Comparison of ENCODE assay signal across 2 cellular contexts in the genomic region with DNA sequence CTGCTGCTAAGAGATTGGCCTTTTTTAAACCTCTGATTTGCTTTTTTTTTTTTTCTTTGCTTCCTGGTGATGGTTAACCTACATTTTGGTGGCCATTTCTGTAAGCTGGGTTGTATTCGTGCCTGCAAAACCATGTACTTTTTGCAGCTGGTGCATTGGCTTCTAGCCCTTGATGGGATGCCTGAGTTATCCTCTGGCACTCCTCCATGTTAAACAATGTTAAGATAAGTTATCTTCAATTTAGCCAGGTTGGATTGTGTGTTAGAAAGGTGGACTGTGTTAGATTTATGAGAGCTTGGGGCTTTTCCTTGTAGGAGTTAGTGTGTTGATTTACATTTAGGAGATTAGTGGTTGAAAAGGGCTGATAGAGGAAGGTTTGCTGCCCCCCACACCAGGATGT.
A peak's percentile ranks its signal among the peaks of the same experiment; 100 is the strongest.
DNase-seq lines count a peak whose midpoint lies in the region; ATAC-seq, FAIRE-seq and TF ChIP-seq lines count a peak whose summit lies in the region.
"Not testable (repeated sequence)": the region's sequence is repeated elsewhere in the genome, so short reads cannot be mapped to it uniquely, and the experiment has no call there.

No MANE protein-coding gene starts in this region.

- not testable (repeated sequence) for TF ChIP-seq POLR2A in body of pancreas (IDR thresholded peaks at IDR 0.05)

- not testable (repeated sequence) for H3K4me1 ChIP-seq in body of pancreas

- FAIRE-seq in RCC 7860 (lab: Jason Lieb, UNC) = peak; percentile 58

- DNase-seq in RCC 7860 (ENCODE audit: low spot score); body of pancreas: not testable (repeated sequence)

- TF ChIP-seq CTCF in body of pancreas (IDR thresholded peaks at IDR 0.05) = not testable (repeated sequence)

- H3K4me3 ChIP-seq in body of pancreas = not testable (repeated sequence)

- not testable (repeated sequence) for H3K27ac ChIP-seq in body of pancreas

- intact Hi-C loops in body of pancreas (cut with DNase I) = not testable (repeated sequence)

- ATAC-seq in body of pancreas = peak; percentile 92

- not testable (repeated sequence) for H3K27me3 ChIP-seq in body of pancreas

- no CpG with 5 or more reads among the region's 1 CpG for WGBS in body of pancreas, 2 donors

- H3K36me3 ChIP-seq in body of pancreas (replicated peaks in 1 of 2; ENCODE audit: insufficient read depth in 1 of 2, low read depth in 2 of 2) = not testable (repeated sequence)

- not testable (repeated sequence) for H3K9me3 ChIP-seq in body of pancreas
